In genomic region chr5:154198611-154199230, GRCh38 we compare ENCODE assay signal across 8 cellular contexts. TPM values are rescaled to one million over a fixed set of nuclear protein-coding genes. Genes with fewer than 3 reads are reported as not detected.
DNase-seq lines count a peak whose midpoint lies in the region; ATAC-seq lines count a peak whose summit lies in the region.

No MANE protein-coding gene starts in this region.

- peaks cover 4% of the 10 kb centered on the region for H3K36me3 Mint-ChIP-seq in natural killer cell treated with Interleukin-12 subunit alpha and Interleukin-12 subunit beta and Interleukin-15 and Interleukin-18, amount 100 ng/mL, for 72 hours

- H3K4me3 Mint-ChIP-seq in natural killer cell treated with Interleukin-12 subunit alpha and Interleukin-12 subunit beta and Interleukin-15 and Interleukin-18, amount 100 ng/mL, for 72 hours, result peak overlapping the region; percentile 74

- H3K4me1 Mint-ChIP-seq in natural killer cell treated with Interleukin-12 subunit alpha and Interleukin-12 subunit beta and Interleukin-15 and Interleukin-18, amount 100 ng/mL, for 72 hours (ENCODE audit: low read depth in 2 of 2), result peaks cover 51 to 56% of the 10 kb centered on the region in 2 donors

- H3K27me3 Mint-ChIP-seq in natural killer cell treated with Interleukin-12 subunit alpha and Interleukin-12 subunit beta and Interleukin-15 and Interleukin-18, amount 100 ng/mL, for 72 hours, result no peaks in the 10 kb centered on the region

- no peak for ATAC-seq in natural killer cell treated with Interleukin-12 subunit alpha and Interleukin-12 subunit beta and Interleukin-15 and Interleukin-18, amount 100 ng/mL, for 72 hours
- ATAC-seq in GM19035 (IDR thresholded peaks at IDR 0.05; ENCODE audit: unreplicated experiment), result no peak

- peak overlapping the region; percentile 47 to 71 for H3K27ac Mint-ChIP-seq in natural killer cell treated with Interleukin-12 subunit alpha and Interleukin-12 subunit beta and Interleukin-15 and Interleukin-18, amount 100 ng/mL, for 72 hours

- DNase-seq in DMS79 treated with DMSO at 0.1 percent for 48 hours (lab: John Stamatoyannopoulos, UW) (peak; percentile 16), DMS79 (lab: John Stamatoyannopoulos, UW) (no peak), OCI-M1 (lab: John Stamatoyannopoulos, UW) (peak; percentile 18), dedifferentiated amniotic fluid mesenchymal stem cell (ENCODE audit: extremely low spot score) (peak; percentile 64), AML-193 (lab: John Stamatoyannopoulos, UW) (no peak), pons (ENCODE audit: low spot score) (no peak)
- no peak for DNase-seq in natural killer cell treated with Interleukin-12 subunit alpha and Interleukin-12 subunit beta and Interleukin-15 and Interleukin-18, amount 100 ng/mL, for 72 hours (ENCODE audit: low spot score)

- H3K9me3 Mint-ChIP-seq in natural killer cell treated with Interleukin-12 subunit alpha and Interleukin-12 subunit beta and Interleukin-15 and Interleukin-18, amount 100 ng/mL, for 72 hours, result no peaks in the 10 kb centered on the region

RNA-seq across cellular contexts. Expression of gene GALNT10, which starts 8.2 kb away (rescaled TPM):
- 10 to 100 TPM; 32.2 to 44.1 TPM for total RNA-seq in natural killer cell treated with Interleukin-12 subunit alpha and Interleukin-12 subunit beta and Interleukin-15 and Interleukin-18, amount 100 ng/mL, for 72 hours

Comparison
In these comparisons a context has a peak if more than half of its experiments do, and no peak if none do; other contexts are left out.
1. DNase-seq: peak in DMS79 treated with DMSO at 0.1 percent for 48 hours (single experiment), OCI-M1 (single experiment) and dedifferentiated amniotic fluid mesenchymal stem cell (single experiment); none in DMS79 (single experiment), natural killer cell treated with Interleukin-12 subunit alpha and Interleukin-12 subunit beta and Interleukin-15 and Interleukin-18, amount 100 ng/mL, for 72 hours (single experiment), AML-193 (0 of 2) and pons (single experiment).